ENCODE assay signal across 17 cellular contexts in genomic region chr20:24755411-24755922, GRCh38.
DNase-seq lines count a peak whose midpoint lies in the region; ATAC-seq and TF ChIP-seq lines count a peak whose summit lies in the region.
"Had no signal": no experiment of that assay in that cellular context is flagged by ENCODE, and none has a peak within 500 bp of the region (broad histone marks: within the 10 kb centered on the region; RNA-seq: fewer than 3 reads in every experiment).

No MANE protein-coding gene starts in this region.

- in situ Hi-C loops in GM23248 (cut with MboI): no loop called here

- H4K20me1 ChIP-seq in GM23248 (ENCODE audit: insufficient read depth): no peaks in the 10 kb centered on the region

- ATAC-seq in left cardiac atrium: peak; percentile 27 to 88
- no peak for ATAC-seq in heart left ventricle
- ATAC-seq in GM18511 (IDR thresholded peaks at IDR 0.05; ENCODE audit: unreplicated experiment): no peak
- no peak for ATAC-seq in GM18861 (IDR thresholded peaks at IDR 0.05; ENCODE audit: unreplicated experiment)
- ATAC-seq: stimulated activated naive CD8-positive, alpha-beta T cell treated with anti-CD3 and anti-CD28 coated beads, Interleukin-15, amount 100 ng/mL, for 72 hours had no signal

- no peaks in the 10 kb centered on the region for H3K36me3 ChIP-seq in heart left ventricle
- no peaks in the 10 kb centered on the region for H3K36me3 ChIP-seq in GM23248 (ENCODE audit: low read depth)
- H3K36me3 ChIP-seq: MG63 had no signal

- WGBS in heart left ventricle, 4 donors: 74 to 82% (median 80%) methylated on average over 4 of the region's 4 CpGs
- WGBS in GM23248 (ENCODE audit: low coverage in 1 of 2, low lambda C conversion rate in 2 of 2, missing lambda C conversion rate in 2 of 2), 2 experiments: 44 to 50% methylated on average over 4 of the region's 4 CpGs

- H3K4me3 ChIP-seq in heart left ventricle (no peak overlapping the region), GM23248 (no peak overlapping the region)
- H3K4me3 ChIP-seq: MG63 had no signal

- no peaks in the 10 kb centered on the region for H3F3A ChIP-seq in GM23248 (ENCODE audit: insufficient read depth)

- intact Hi-C loops in left cardiac atrium (cut with DNase I) (no loop called here), heart left ventricle (cut with DNase I) (loop anchor here in 1 of 10 donors (10.0 kb wide), 1 partner anchor 131 kb away; no protein-coding TSS in a partner anchor)

- H3K27ac ChIP-seq in heart left ventricle (no peak overlapping the region), GM23248 (no peak overlapping the region)
- H3K27ac ChIP-seq: VCaP had no signal

- TF ChIP-seq POLR2A in heart left ventricle (IDR thresholded peaks at IDR 0.05): no peak

- H3K9me2 ChIP-seq in GM23248 (ENCODE audit: insufficient read depth): no peaks in the 10 kb centered on the region

- TF ChIP-seq CTCF in heart left ventricle (IDR thresholded peaks at IDR 0.05): no peak

- H3K4me1 ChIP-seq in heart left ventricle (no peaks in the 10 kb centered on the region), GM23248 (ENCODE audit: insufficient read depth) (no peaks in the 10 kb centered on the region)

- H3K9me3 ChIP-seq in heart left ventricle: peaks cover 0 to 11% (median 2%) of the 10 kb centered on the region in 12 donors
- H3K9me3 ChIP-seq in GM23248 (ENCODE audit: low read depth): no peaks in the 10 kb centered on the region
- H3K9me3 ChIP-seq: MG63 had no signal

- H3K4me2 ChIP-seq in GM23248 (ENCODE audit: unreplicated experiment): no peak overlapping the region

- DNase-seq in left cardiac atrium: no peak
- DNase-seq in heart left ventricle: no peak
- peak; percentile 32 for DNase-seq in ecto neural progenitor cell (ENCODE audit: low spot score)
- peak; percentile 55 for DNase-seq in myocyte (ENCODE audit: low read depth)
- DNase-seq in GM23248: no peak
- DNase-seq in NCI-H1436 treated with DMSO at 0.1 percent for 48 hours (lab: John Stamatoyannopoulos, UW): no peak
- DNase-seq: ACHN; activated naive CD4-positive, alpha-beta T cell treated with anti-CD3 and anti-CD28 coated beads, Interleukin-2, amount 10 ng/mL, durations not matched to agents 7 days and 5 days; kidney glomerular epithelial cell; MG63; NCI-H2171 treated with DMSO at 0.1 percent for 48 hours; OCI-M1; stimulated activated naive CD8-positive, alpha-beta T cell treated with anti-CD3 and anti-CD28 coated beads, Interleukin-15, amount 100 ng/mL, for 72 hours; SW 1271 had no signal

- no peak overlapping the region for H2AFZ ChIP-seq in GM23248

- no peak overlapping the region for H3K9ac ChIP-seq in GM23248

- H3K27me3 ChIP-seq in heart left ventricle (peaks cover 0 to 10% (median 0%) of the 10 kb centered on the region in 9 donors), GM23248 (replicated peaks; ENCODE audit: insufficient read depth) (peaks cover 26% of the 10 kb centered on the region)
- H3K27me3 ChIP-seq: MG63 had no signal

- H3K79me2 ChIP-seq in GM23248 (ENCODE audit: insufficient read depth): no peaks in the 10 kb centered on the region

Comparison
In these comparisons a context has a peak if more than half of its experiments do, and no peak if none do; other contexts are left out.
1. ATAC-seq: peak in left cardiac atrium (2 of 2); none in heart left ventricle (0 of 4), GM18511 (single experiment) and GM18861 (single experiment).
2. DNase-seq: peak in ecto neural progenitor cell (single experiment) and myocyte (single experiment); none in left cardiac atrium (single experiment), heart left ventricle (0 of 5), GM23248 (single experiment) and NCI-H1436 treated with DMSO at 0.1 percent for 48 hours (single experiment).